Comparison of ENCODE assay signal across 8 cellular contexts in genomic region chr1:209747580-209748262, GRCh38. TPM values are rescaled to one million over a fixed set of nuclear protein-coding genes. Genes with fewer than 3 reads are reported as not detected.
DNase-seq lines count a peak whose midpoint lies in the region; ATAC-seq lines count a peak whose summit lies in the region.

No MANE protein-coding gene starts in this region.

- DNase-seq in NCI-H69 (lab: John Stamatoyannopoulos, UW), result peak; percentile 40
- peak; percentile 82 for DNase-seq in activated CD8-positive, alpha-beta memory T cell treated with anti-CD3 and anti-CD28 coated beads, Interleukin-2, amount 50 U/mL, for 4 hours
- peak; percentile 68 for DNase-seq in epidermal melanocyte (ENCODE audit: insufficient read length, low spot score)
- peak; percentile 59 to 64 for DNase-seq in stimulated activated CD8-positive, alpha-beta memory T cell treated with anti-CD3 and anti-CD28 coated beads, Interleukin-2, amount 100 ng/mL, for 1 hour (ENCODE audit: low read depth in 2 of 2)
- no peak for DNase-seq in NCI-H1436 (lab: John Stamatoyannopoulos, UW)

- H3K4me3 ChIP-seq in mononuclear cell (ENCODE audit: low read length), result peak overlapping the region; percentile 33

- peaks cover 50% of the 10 kb centered on the region for H3K4me1 ChIP-seq in mononuclear cell (ENCODE audit: insufficient read depth, low read length)

- ATAC-seq in GM18502 (IDR thresholded peaks at IDR 0.05; ENCODE audit: poor library complexity, unreplicated experiment) (peak; percentile 74), HG02884 (IDR thresholded peaks at IDR 0.05; ENCODE audit: unreplicated experiment) (peak; percentile 47)

- no peaks in the 10 kb centered on the region for H3K27me3 ChIP-seq in mononuclear cell (ENCODE audit: insufficient read depth, low read length)

- H3K9me3 ChIP-seq in mononuclear cell (ENCODE audit: low read depth, low read length), result no peaks in the 10 kb centered on the region

RNA-seq across cellular contexts. Expression of gene TRAF3IP3, which starts 8.1 kb away (rescaled TPM):
- total RNA-seq in mononuclear cell, result 92.5 TPM

RNA-seq across cellular contexts. Expression of gene C1orf74, which starts 36.6 kb away (rescaled TPM):
- 1.0 TPM for total RNA-seq in mononuclear cell

RNA-seq across cellular contexts. Expression of gene HSD11B1, which starts 43.1 kb away (rescaled TPM):
- total RNA-seq in mononuclear cell, result 0.10 TPM

RNA-seq across cellular contexts. Expression of gene IRF6, which starts 58.2 kb away (rescaled TPM):
- 0.94 TPM for total RNA-seq in mononuclear cell
